8 cellular contexts compared by ENCODE assay signal in genomic region chr9:34458013-34458966, GRCh38. TPM values are rescaled to one million over a fixed set of nuclear protein-coding genes. Genes with fewer than 3 reads are reported as not detected.
A peak's percentile ranks its signal among the peaks of the same experiment; 100 is the strongest.
DNase-seq lines count a peak whose midpoint lies in the region; ATAC-seq and TF ChIP-seq lines count a peak whose summit lies in the region.

DNAI1 (plus strand) TSS chr9:34458805; CDS start chr9:34459006, 201 bp downstream.
FAM219A (minus strand) TSS chr9:34458570; CDS start chr9:34458263, 307 bp downstream.

- peak; percentile 58 for TF ChIP-seq POLR2A in GM19193 (IDR thresholded peaks at IDR 0.05; ENCODE audit: extremely low read depth, insufficient read depth, insufficient read length)

- DNase-seq in Ammon's horn (ENCODE audit: low spot score) (peak; percentile 99), NCI-H460 (ENCODE audit: extremely low read depth, low read depth) (peak; percentile 95), cerebellum (ENCODE audit: low spot score) (peak; percentile 99), islet precursor cell (peak; percentile 99)
- DNase-seq in activated CD4-positive, alpha-beta T cell treated with anti-CD3 and anti-CD28 coated beads for 1 hour, result peak; percentile 98
- peak; percentile 98 to 99 (median 98) for DNase-seq in stimulated activated CD4-positive, alpha-beta T cell treated with anti-CD3 and anti-CD28 coated beads, Interleukin-12 subunit alpha, Interleukin-12 subunit beta, amount 100 ng/mL, for 48 hours (ENCODE audit: low read depth in 2 of 3, low spot score in 1 of 3)

- ATAC-seq in HG03432 (IDR thresholded peaks at IDR 0.05; ENCODE audit: unreplicated experiment), result peak; percentile 97

RNA-seq across cellular contexts. Expression of gene DNAI1, which starts in this region (rescaled TPM):
- 0.25 TPM in 1 of 2 replicates, not detected in the other for total RNA-seq in NCI-H460 (2014; rRNA removed; shearing (Covaris generic))
- polyA plus RNA-seq in NCI-H460 (2014; cell fraction: nucleus; rRNA removed), result 0.35 TPM in 1 of 2 replicates, not detected in the other
- total RNA-seq in cerebellum, result 13.2 TPM

RNA-seq across cellular contexts. Expression of gene FAM219A, which starts in this region (rescaled TPM):
- total RNA-seq in NCI-H460 (2014; rRNA removed; shearing (Covaris generic)), result 7.7 and 9.3 TPM in 2 replicates
- 13.6 and 16.0 TPM in 2 replicates for polyA plus RNA-seq in NCI-H460 (2014; cell fraction: nucleus; rRNA removed)
- 19.0 TPM for total RNA-seq in cerebellum

Comparison
In these comparisons a context has a peak if more than half of its experiments do, and no peak if none do; other contexts are left out.
1. Peak in every context shown above with its lines: DNase-seq and ATAC-seq.
2. RNA of gene DNAI1 (total RNA-seq): 13.2 TPM in cerebellum (single experiment); 0.25 TPM in NCI-H460; every median in the first group is over 10 times any median in the second.